8 cellular contexts compared by ENCODE assay signal in genomic region chr10:122140941-122141623, GRCh38.
DNase-seq lines count a peak whose midpoint lies in the region; ATAC-seq lines count a peak whose summit lies in the region.

No MANE protein-coding gene starts in this region.

- peak; percentile 87 for DNase-seq in GM03348 (ENCODE audit: low spot score)
- peak; percentile 86 for DNase-seq in SHP77 treated with DMSO at 0.1 percent for 48 hours (lab: John Stamatoyannopoulos, UW)
- DNase-seq in foreskin melanocyte = peak; percentile 63
- peak; percentile 96 for DNase-seq in renal cortical epithelial cell (ENCODE audit: low read depth)
- no peak for DNase-seq in activated CD4-positive, alpha-beta T cell treated with anti-CD3 and anti-CD28 coated beads, Interleukin-2, amount 50 U/mL, for 48 hours
- DNase-seq in activated CD4-positive, alpha-beta T cell treated with anti-CD3 and anti-CD28 coated beads for 4 hours = no peak

- ATAC-seq in GM21528 (IDR thresholded peaks at IDR 0.05; ENCODE audit: low FRiP score, unreplicated experiment) (no peak), HG03025 (IDR thresholded peaks at IDR 0.05; ENCODE audit: low FRiP score, unreplicated experiment) (no peak)

Comparison
In these comparisons a context has a peak if more than half of its experiments do, and no peak if none do; other contexts are left out.
1. DNase-seq: peak in GM03348 (single experiment), SHP77 treated with DMSO at 0.1 percent for 48 hours (single experiment), foreskin melanocyte (single experiment) and renal cortical epithelial cell (single experiment); none in activated CD4-positive, alpha-beta T cell treated with anti-CD3 and anti-CD28 coated beads, Interleukin-2, amount 50 U/mL, for 48 hours (0 of 2) and activated CD4-positive, alpha-beta T cell treated with anti-CD3 and anti-CD28 coated beads for 4 hours (0 of 2).